ENCODE assay signal across 12 cellular contexts in genomic region chr9:88950341-88951141, GRCh38. TPM values are rescaled to one million over a fixed set of nuclear protein-coding genes. Genes with fewer than 3 reads are reported as not detected.
DNase-seq lines count a peak whose midpoint lies in the region; ATAC-seq and TF ChIP-seq lines count a peak whose summit lies in the region.
"Had no signal": no experiment of that assay in that cellular context is flagged by ENCODE, and none has a peak within 500 bp of the region (broad histone marks: within the 10 kb centered on the region; RNA-seq: fewer than 3 reads in every experiment).

No MANE protein-coding gene starts in this region.

- no peak overlapping the region for H2BK120ac ChIP-seq in H9 (ENCODE audit: low read depth, low read length, poor library complexity, severe bottlenecking)

- no peaks in the 10 kb centered on the region for H3K9me3 Mint-ChIP-seq in H9
- peaks cover 0 to 4% (median 0%) of the 10 kb centered on the region in 11 donors for H3K9me3 Mint-ChIP-seq in naive thymus-derived CD4-positive, alpha-beta T cell
- H3K9me3 Mint-ChIP-seq: activated T-cell treated with anti-CD3 and anti-CD28 coated beads, Interleukin-2, amount 50 U/mL, for 72 hours; dendritic cell treated with granulocyte-macrophage colony-stimulating factor and Interleukin-4, amounts not matched to agents 40 ng/mL and 50 ng/mL, for 4 days had no signal

- no peaks in the 10 kb centered on the region for H3K36me3 Mint-ChIP-seq in H9 (ENCODE audit: insufficient read depth in 1 of 3, low read depth in 3 of 3)
- no peaks in the 10 kb centered on the region for H3K36me3 Mint-ChIP-seq in naive thymus-derived CD4-positive, alpha-beta T cell

- CTCF ChIA-PET in naive thymus-derived CD4-positive, alpha-beta T cell (lab: Charles Lee) = no interaction called here

- no peak overlapping the region for H3K4me3 Mint-ChIP-seq in H9
- H3K4me3 Mint-ChIP-seq in naive thymus-derived CD4-positive, alpha-beta T cell = no peak overlapping the region
- H3K4me3 Mint-ChIP-seq: activated T-cell treated with anti-CD3 and anti-CD28 coated beads, Interleukin-2, amount 50 U/mL, for 72 hours; dendritic cell treated with granulocyte-macrophage colony-stimulating factor and Interleukin-4, amounts not matched to agents 40 ng/mL and 50 ng/mL, for 4 days had no signal

- no peak overlapping the region; a peak in 1 of 7 replicates for H3K27ac Mint-ChIP-seq in H9
- no peak overlapping the region for H3K27ac Mint-ChIP-seq in naive thymus-derived CD4-positive, alpha-beta T cell
- H3K27ac Mint-ChIP-seq: activated T-cell treated with anti-CD3 and anti-CD28 coated beads, Interleukin-2, amount 50 U/mL, for 72 hours; dendritic cell treated with granulocyte-macrophage colony-stimulating factor and Interleukin-4, amounts not matched to agents 40 ng/mL and 50 ng/mL, for 4 days had no signal

- no peaks in the 10 kb centered on the region for H3K9me3 ChIP-seq in H9 (ENCODE audit: control insufficient read depth, low read depth, low read length)
- H3K9me3 ChIP-seq in adipocyte (ENCODE audit: control insufficient read depth, low read length) = no peaks in the 10 kb centered on the region
- H3K9me3 ChIP-seq in heart right ventricle = peaks cover 0 to 4% (median 0%) of the 10 kb centered on the region in 11 donors
- no peaks in the 10 kb centered on the region for H3K9me3 ChIP-seq in smooth muscle cell (replicated peaks; ENCODE audit: low read depth)
- H3K9me3 ChIP-seq in naive thymus-derived CD4-positive, alpha-beta T cell (ENCODE audit: control insufficient read depth in 2 of 3, low read length in 3 of 3) = no peaks in the 10 kb centered on the region

- DNase-seq in H9 (no peak), adipocyte (ENCODE audit: low read depth) (peak; percentile 86), heart right ventricle (no peak), smooth muscle cell (lab: John Stamatoyannopoulos, UW; ENCODE audit: unreplicated experiment) (no peak), NCI-H226 (no peak)
- DNase-seq in naive thymus-derived CD4-positive, alpha-beta T cell = no peak
- DNase-seq: NCI-H2227 treated with DMSO at 0.1 percent for 48 hours; stimulated activated naive CD4-positive, alpha-beta T cell had no signal

- no peaks in the 10 kb centered on the region; the same call in 1 of the 2 replicates for H3K27me3 Mint-ChIP-seq in H9 (ENCODE audit: low read depth)
- H3K27me3 Mint-ChIP-seq in naive thymus-derived CD4-positive, alpha-beta T cell = peaks cover 4 to 31% (median 26%) of the 10 kb centered on the region in 5 donors

- no peak overlapping the region for H4K91ac ChIP-seq in H9 (ENCODE audit: insufficient read length, low read depth, low read length)

- peak overlapping the region; percentile 41; the same call in 1 of the 2 replicates for H3K14ac ChIP-seq in H9 (ENCODE audit: insufficient read depth, low read length)

- no peaks in the 10 kb centered on the region for H3K79me2 ChIP-seq in H9 (ENCODE audit: insufficient read depth, low read length)
- H3K79me2 ChIP-seq in smooth muscle cell (ENCODE audit: low read depth) = no peaks in the 10 kb centered on the region

- H3K9ac ChIP-seq in H9 (ENCODE audit: extremely low read depth, insufficient read length, low read length) (no peak overlapping the region), adipocyte (ENCODE audit: low read length) (peak overlapping the region; percentile 36), smooth muscle cell (ENCODE audit: low read depth) (no peak overlapping the region)

- H3K27ac ChIP-seq in H9 (ENCODE audit: insufficient read length, low read depth, low read length) (no peak overlapping the region), heart right ventricle (peak overlapping the region in 9 of 10 donors; percentile 42 to 80 (median 64)), smooth muscle cell (ENCODE audit: low read depth) (peak overlapping the region; percentile 42)
- no peak overlapping the region for H3K27ac ChIP-seq in naive thymus-derived CD4-positive, alpha-beta T cell (ENCODE audit: low read depth, low read length)

- peaks cover 8 to 16% of the 10 kb centered on the region in 2 experiments for H3K4me1 Mint-ChIP-seq in H9
- H3K4me1 Mint-ChIP-seq in naive thymus-derived CD4-positive, alpha-beta T cell = peaks cover 0 to 13% (median 7%) of the 10 kb centered on the region in 7 donors

- no peak overlapping the region for H4K8ac ChIP-seq in H9 (replicated peaks; ENCODE audit: insufficient read length, low read depth, low read length)

- ATAC-seq in heart right ventricle (peak in 3 of 8 donors; percentile 12 to 29 (median 14)), HG02885 (IDR thresholded peaks at IDR 0.05; ENCODE audit: poor library complexity, unreplicated experiment) (no peak), HG03460 (IDR thresholded peaks at IDR 0.05; ENCODE audit: unreplicated experiment) (no peak)
- ATAC-seq in naive thymus-derived CD4-positive, alpha-beta T cell = no peak

- no peaks in the 10 kb centered on the region for H3K79me1 ChIP-seq in H9 (ENCODE audit: insufficient read depth, low read depth, low read length, poor library complexity, severe bottlenecking)

- H2BK5ac ChIP-seq in H9 (ENCODE audit: insufficient read length, low read length) = no peak overlapping the region

- H3K18ac ChIP-seq in H9 (ENCODE audit: insufficient read length, low read depth, low read length) = no peak overlapping the region

- WGBS in H9 (ENCODE audit: extremely low coverage, insufficient read length, low lambda C conversion rate) = no CpG with 5 or more reads among the region's 10 CpGs
- WGBS in heart right ventricle, 2 donors = 68 to 75% methylated on average over 10 of the region's 10 CpGs
- WGBS in smooth muscle cell (ENCODE audit: low lambda C conversion rate) = 41% methylated on average over 10 of the region's 10 CpGs

- no peak for TF ChIP-seq CTCF in H9 (conservative IDR thresholded peaks at IDR 0.05)
- no peak for TF ChIP-seq CTCF in heart right ventricle (IDR thresholded peaks at IDR 0.05)
- no peak for TF ChIP-seq CTCF in smooth muscle cell (IDR thresholded peaks at IDR 0.05; ENCODE audit: borderline replicate concordance, insufficient read depth, poor library complexity, severe bottlenecking)

- H3K36me3 ChIP-seq in adipocyte (ENCODE audit: control insufficient read depth, insufficient read depth, low read length, severe bottlenecking) (no peaks in the 10 kb centered on the region), heart right ventricle (no peaks in the 10 kb centered on the region), smooth muscle cell (ENCODE audit: low read depth) (no peaks in the 10 kb centered on the region)
- H3K36me3 ChIP-seq in naive thymus-derived CD4-positive, alpha-beta T cell (ENCODE audit: control insufficient read depth in 2 of 3, insufficient read depth in 3 of 3, low read length in 3 of 3) = no peaks in the 10 kb centered on the region

- no peaks in the 10 kb centered on the region for H3K27me3 ChIP-seq in H9 (ENCODE audit: insufficient read depth, low read length)
- H3K27me3 ChIP-seq in adipocyte (replicated peaks; ENCODE audit: control insufficient read depth, insufficient read depth, low read length) = no peaks in the 10 kb centered on the region
- no peaks in the 10 kb centered on the region for H3K27me3 ChIP-seq in heart right ventricle
- H3K27me3 ChIP-seq in smooth muscle cell (ENCODE audit: low read depth) = no peaks in the 10 kb centered on the region
- no peaks in the 10 kb centered on the region for H3K27me3 ChIP-seq in naive thymus-derived CD4-positive, alpha-beta T cell (ENCODE audit: control insufficient read depth in 2 of 2, insufficient read depth in 2 of 2, low read length in 2 of 2)

- no peak overlapping the region for H3K4ac ChIP-seq in H9 (ENCODE audit: low read depth, low read length)

- no peaks in the 10 kb centered on the region; the same call in 1 of the 2 replicates for H3K4me1 ChIP-seq in H9 (ENCODE audit: insufficient read depth, low read length)
- peaks cover 35% of the 10 kb centered on the region for H3K4me1 ChIP-seq in adipocyte (ENCODE audit: control insufficient read depth, insufficient read depth, low read length)
- H3K4me1 ChIP-seq in heart right ventricle = peaks cover 5 to 52% (median 32%) of the 10 kb centered on the region in 9 donors
- H3K4me1 ChIP-seq in smooth muscle cell (ENCODE audit: low read depth) = peaks cover 14% of the 10 kb centered on the region
- no peaks in the 10 kb centered on the region for H3K4me1 ChIP-seq in naive thymus-derived CD4-positive, alpha-beta T cell (ENCODE audit: control insufficient read depth in 2 of 2, insufficient read depth in 2 of 2, low read length in 2 of 2)

- no peak overlapping the region for H3K23ac ChIP-seq in H9 (ENCODE audit: insufficient read length, low read depth, low read length)

- intact Hi-C loops in heart right ventricle (cut with DNase I) = loop anchor here in 3 of 10 donors (5.0 to 10.0 kb wide), 3 partner anchors 37 to 146 kb away; partner anchors contain the start of gene S1PR3 (in 1 of the 3)
- intact Hi-C loops in naive thymus-derived CD4-positive, alpha-beta T cell (cut with micrococcal nuclease) = no loop called here

- H3K4me2 ChIP-seq in H9 (ENCODE audit: insufficient read depth, insufficient read length, low read length) (no peak overlapping the region), smooth muscle cell (peak overlapping the region; percentile 34)

- no peak overlapping the region for H4K5ac ChIP-seq in H9 (ENCODE audit: insufficient read length, low read depth, low read length)

- no peak overlapping the region for H2AK5ac ChIP-seq in H9 (ENCODE audit: insufficient read length, low read length)

- H4K20me1 ChIP-seq in H9 (ENCODE audit: control insufficient read depth, insufficient read depth, insufficient read length) (no peaks in the 10 kb centered on the region), smooth muscle cell (ENCODE audit: low read depth) (no peaks in the 10 kb centered on the region)

- H2AFZ ChIP-seq in H9 (ENCODE audit: low read length) = no peak overlapping the region
- no peak overlapping the region for H2AFZ ChIP-seq in smooth muscle cell (ENCODE audit: low read depth)

- peak overlapping the region; percentile 10 for H2BK12ac ChIP-seq in H9 (ENCODE audit: insufficient read length, low read depth, low read length)

- no peaks in the 10 kb centered on the region for H3F3A ChIP-seq in smooth muscle cell (ENCODE audit: low read depth)

- H3K56ac ChIP-seq in H9 (ENCODE audit: insufficient read length, low read depth, low read length) = no peak overlapping the region

- H3K4me3 ChIP-seq in adipocyte (ENCODE audit: low read length) (peak overlapping the region; percentile 60), heart right ventricle (no peak overlapping the region), smooth muscle cell (no peak overlapping the region)
- no peak overlapping the region for H3K4me3 ChIP-seq in naive thymus-derived CD4-positive, alpha-beta T cell (ENCODE audit: low read length)

- H2BK20ac ChIP-seq in H9 (ENCODE audit: low read depth, low read length, poor library complexity, severe bottlenecking) = no peak overlapping the region

- no peak overlapping the region for H3T11ph ChIP-seq in H9 (ENCODE audit: low read length)

- no peaks in the 10 kb centered on the region for H3K23me2 ChIP-seq in H9 (ENCODE audit: insufficient read length, low read depth, low read length, poor library complexity, severe bottlenecking)

- POLR2A ChIA-PET in naive thymus-derived CD4-positive, alpha-beta T cell (lab: Charles Lee) = no interaction called here

- H2BK15ac ChIP-seq in H9 (ENCODE audit: low read depth, low read length) = no peak overlapping the region

RNA-seq across cellular contexts. Expression of gene S1PR3, which starts 40.7 kb away (rescaled TPM):
- total RNA-seq in H9 (2021) (3.1 and 3.3 TPM in 2 replicates), heart right ventricle (10 to 100 TPM in 7 of 10 donors, 1 to 10 TPM in 3; 3.6 to 61.6 (median 13.1) TPM), smooth muscle cell (245 and 246 TPM in 2 replicates)
- polyA plus RNA-seq in heart right ventricle (10 to 100 TPM; 12.7 to 13.9 TPM), smooth muscle cell (123 and 184 TPM in 2 replicates)
- total RNA-seq in naive thymus-derived CD4-positive, alpha-beta T cell = 10 to 100 TPM in 1 of 5 experiments, under 1 TPM in 2, not detected in 2; 0.19 to 26.0 (median 0.22) TPM
- polyA plus RNA-seq in naive thymus-derived CD4-positive, alpha-beta T cell = not detected

Comparison
In these comparisons a context has a peak if more than half of its experiments do, and no peak if none do; other contexts are left out.
1. H3K27ac ChIP-seq: peak in heart right ventricle (9 of 10) and smooth muscle cell (single experiment); none in H9 (single experiment) and naive thymus-derived CD4-positive, alpha-beta T cell (single experiment).